In the genomic region with DNA sequence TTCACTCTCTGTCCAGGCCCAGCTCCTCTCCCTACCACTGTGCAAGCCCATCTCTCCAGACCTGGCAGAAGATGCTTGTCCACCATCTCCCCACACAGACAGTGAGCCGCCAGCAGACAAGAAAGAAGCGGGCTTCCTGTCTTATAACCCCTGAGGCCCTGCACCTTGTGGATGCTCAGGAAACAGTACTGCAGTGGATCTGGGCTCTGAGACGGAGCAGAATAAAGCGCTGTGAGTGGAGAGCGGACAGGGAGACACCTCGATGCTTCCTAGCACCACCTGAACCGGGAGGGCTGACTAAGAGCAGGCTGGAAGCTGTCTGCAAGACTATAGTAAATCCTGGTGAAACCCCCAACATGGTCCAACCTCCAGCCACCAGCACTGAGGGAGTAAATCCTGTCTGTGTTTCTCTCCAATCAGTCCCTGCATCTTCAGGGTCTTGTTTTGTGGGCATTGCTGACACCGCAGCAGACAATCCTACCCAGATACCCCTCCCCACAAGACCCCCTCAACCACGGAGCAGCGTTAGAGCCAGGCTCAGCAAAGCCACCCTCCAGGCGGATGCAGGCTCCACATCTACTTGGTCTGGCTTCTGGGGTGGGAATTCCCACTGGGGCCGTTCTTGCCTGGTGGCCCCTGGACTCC, we compare ENCODE assay signal across 12 cellular contexts. TPM values are rescaled to one million over a fixed set of nuclear protein-coding genes. Genes with fewer than 3 reads are reported as not detected.
DNase-seq lines count a peak whose midpoint lies in the region; ATAC-seq and TF ChIP-seq lines count a peak whose summit lies in the region.
"Had no signal": no experiment of that assay in that cellular context is flagged by ENCODE, and none has a peak within 500 bp of the region (broad histone marks: within the 10 kb centered on the region; RNA-seq: fewer than 3 reads in every experiment).

No MANE protein-coding gene starts in this region.

- no peak for DNase-seq in activated naive CD4-positive, alpha-beta T cell treated with Interleukin-2 at 50 U/mL for 16 hours
- no peak for DNase-seq in activated naive CD8-positive, alpha-beta T cell treated with anti-CD3 and anti-CD28 coated beads for 36 hours
- DNase-seq in left lung, result no peak
- DNase-seq in upper lobe of left lung, result no peak
- DNase-seq in NCI-H2196 (lab: John Stamatoyannopoulos, UW; ENCODE audit: unreplicated experiment), result no peak
- DNase-seq in NCI-H1092 (lab: John Stamatoyannopoulos, UW), result no peak
- DNase-seq: NCI-H187 treated with DMSO at 0.1 percent for 48 hours had no signal

- H3K36me3 ChIP-seq in left lung, result peaks cover 0 to 100% of the 10 kb centered on the region in 2 donors
- peaks cover 42 to 100% (median 85%) of the 10 kb centered on the region in 4 donors for H3K36me3 ChIP-seq in upper lobe of left lung

- TF ChIP-seq CTCF in left lung (IDR thresholded peaks at IDR 0.05) (no peak), upper lobe of left lung (IDR thresholded peaks at IDR 0.05) (no peak)

- H3K27me3 ChIP-seq in left lung (no peaks in the 10 kb centered on the region), upper lobe of left lung (no peaks in the 10 kb centered on the region)

- no peak for ATAC-seq in left lung
- ATAC-seq in upper lobe of left lung (ENCODE audit: low FRiP score in 2 of 2), result peak in 1 of 2 donors; percentile 2
- no peak for ATAC-seq in HG02763 (IDR thresholded peaks at IDR 0.05; ENCODE audit: unreplicated experiment)

- H3K36me3 Mint-ChIP-seq in activated naive CD4-positive, alpha-beta T cell treated with anti-CD3 and anti-CD28 coated beads, Interleukin-2, amount 50 U/mL, for 24 hours, result peaks cover 21% of the 10 kb centered on the region
- peaks cover 70% of the 10 kb centered on the region for H3K36me3 Mint-ChIP-seq in activated naive CD8-positive, alpha-beta T cell treated with anti-CD3 and anti-CD28 coated beads for 36 hours

- 85 to 88% methylated on average over 7 to 12 of the region's 12 CpGs for WGBS in upper lobe of left lung, 2 donors

- H3K4me1 ChIP-seq in left lung, result peaks cover 10 to 24% of the 10 kb centered on the region in 2 donors
- H3K4me1 ChIP-seq in upper lobe of left lung, result peaks cover 16 to 25% (median 18%) of the 10 kb centered on the region in 4 donors

- H3K9me3 ChIP-seq in left lung (no peaks in the 10 kb centered on the region), upper lobe of left lung (no peaks in the 10 kb centered on the region)

- TF ChIP-seq POLR2A in upper lobe of left lung (IDR thresholded peaks at IDR 0.05), result no peak

- H3K27ac Mint-ChIP-seq in activated naive CD4-positive, alpha-beta T cell treated with anti-CD3 and anti-CD28 coated beads, Interleukin-2, amount 50 U/mL, for 24 hours, result peak overlapping the region; percentile 100
- H3K27ac Mint-ChIP-seq in activated naive CD8-positive, alpha-beta T cell treated with anti-CD3 and anti-CD28 coated beads for 36 hours, result peak overlapping the region; percentile 99

- intact Hi-C loops in left lung (cut with DNase I), result no loop called here

- H3K4me3 Mint-ChIP-seq in activated naive CD4-positive, alpha-beta T cell treated with anti-CD3 and anti-CD28 coated beads, Interleukin-2, amount 50 U/mL, for 24 hours, result no peak overlapping the region
- peak overlapping the region; percentile 65 for H3K4me3 Mint-ChIP-seq in activated naive CD8-positive, alpha-beta T cell treated with anti-CD3 and anti-CD28 coated beads for 36 hours

- H3K27me3 Mint-ChIP-seq in activated naive CD4-positive, alpha-beta T cell treated with anti-CD3 and anti-CD28 coated beads, Interleukin-2, amount 50 U/mL, for 24 hours, result no peaks in the 10 kb centered on the region
- no peaks in the 10 kb centered on the region for H3K27me3 Mint-ChIP-seq in activated naive CD8-positive, alpha-beta T cell treated with anti-CD3 and anti-CD28 coated beads for 36 hours

- TF ChIP-seq EP300 in upper lobe of left lung (IDR thresholded peaks at IDR 0.05), result no peak

- no peak overlapping the region for H3K4me3 ChIP-seq in left lung
- no peak overlapping the region for H3K4me3 ChIP-seq in upper lobe of left lung

- no peaks in the 10 kb centered on the region for H3K9me3 Mint-ChIP-seq in activated naive CD4-positive, alpha-beta T cell treated with anti-CD3 and anti-CD28 coated beads, Interleukin-2, amount 50 U/mL, for 24 hours
- no peaks in the 10 kb centered on the region for H3K9me3 Mint-ChIP-seq in activated naive CD8-positive, alpha-beta T cell treated with anti-CD3 and anti-CD28 coated beads for 36 hours

- peaks cover 51% of the 10 kb centered on the region for H3K4me1 Mint-ChIP-seq in activated naive CD4-positive, alpha-beta T cell treated with anti-CD3 and anti-CD28 coated beads, Interleukin-2, amount 50 U/mL, for 24 hours
- peaks cover 59% of the 10 kb centered on the region for H3K4me1 Mint-ChIP-seq in activated naive CD8-positive, alpha-beta T cell treated with anti-CD3 and anti-CD28 coated beads for 36 hours

- H3K27ac ChIP-seq in left lung (peak overlapping the region; percentile 49 to 60), upper lobe of left lung (peak overlapping the region; percentile 41 to 73 (median 72))
- H3K27ac ChIP-seq: VCaP had no signal

RNA-seq across cellular contexts. Expression of a gene that starts 18.7 kb away (rescaled TPM):
- total RNA-seq in activated naive CD8-positive, alpha-beta T cell treated with anti-CD3 and anti-CD28 coated beads for 36 hours, result not detected
- total RNA-seq in left lung (10 to 100 TPM in 1 of 2 donors, 1 to 10 TPM in 1; 3.4 to 29.9 TPM), upper lobe of left lung (1 to 10 TPM in 4 of 6 donors, not detected in 2; 2.2 to 5.5 (median 4.0) TPM)
- total RNA-seq: dermis microvascular lymphatic vessel endothelial cell, left colon had no signal

RNA-seq across cellular contexts. Expression of a gene that starts 25.5 kb away (rescaled TPM):
- not detected for total RNA-seq in activated naive CD8-positive, alpha-beta T cell treated with anti-CD3 and anti-CD28 coated beads for 36 hours
- total RNA-seq in left lung, result 10 to 100 TPM in 1 of 2 donors, 1 to 10 TPM in 1; 6.9 to 87.0 TPM
- total RNA-seq in upper lobe of left lung, result 10 to 100 TPM in 4 of 6 donors, 1 to 10 TPM in 1, not detected in 1; 1.8 to 17.9 (median 12.0) TPM
- total RNA-seq: dermis microvascular lymphatic vessel endothelial cell, left colon had no signal

RNA-seq across cellular contexts. Expression of a gene that starts 39.4 kb away (rescaled TPM):
- 100 to 1,000 TPM; 129 to 130 TPM for total RNA-seq in activated naive CD8-positive, alpha-beta T cell treated with anti-CD3 and anti-CD28 coated beads for 36 hours
- total RNA-seq in left lung, result 10 to 100 TPM; 25.1 to 55.3 TPM
- 100 to 1,000 TPM in 1 of 6 donors, 10 to 100 TPM in 5; 38.3 to 152 (median 61.5) TPM for total RNA-seq in upper lobe of left lung
